24 cellular contexts compared by ENCODE assay signal in genomic region chr19:58509731-58510083, GRCh38. TPM values are rescaled to one million over a fixed set of nuclear protein-coding genes. Genes with fewer than 3 reads are reported as not detected.
DNase-seq lines count a peak whose midpoint lies in the region; ATAC-seq, FAIRE-seq and TF ChIP-seq lines count a peak whose summit lies in the region.
"Had no signal": no experiment of that assay in that cellular context is flagged by ENCODE, and none has a peak within 500 bp of the region (broad histone marks: within the 10 kb centered on the region; RNA-seq: fewer than 3 reads in every experiment).

No MANE protein-coding gene starts in this region.

- TF ChIP-seq POLR2A in K562 (conservative IDR thresholded peaks at IDR 0.05) (no peak), lower leg skin (IDR thresholded peaks at IDR 0.05) (no peak)

- no peak overlapping the region for H2BK12ac ChIP-seq in mesenchymal stem cell (ENCODE audit: low read length in 2 of 2)

- TF ChIP-seq RAD21 in K562 (CRISPR knock-in tag; conservative IDR thresholded peaks at IDR 0.05 in 1 of 2, IDR thresholded peaks at IDR 0.05 in 1 of 2): no peak

- H4K20me1 ChIP-seq in BLaER1 (no peaks in the 10 kb centered on the region), K562 (replicated peaks; ENCODE audit: control insufficient read depth, insufficient read depth, low read length) (no peaks in the 10 kb centered on the region)

- no peak overlapping the region for H2BK120ac ChIP-seq in mesenchymal stem cell (ENCODE audit: low read depth, low read length)

- CTCF ChIA-PET in K562 (lab: Yijun Ruan, JAX; ENCODE audit: low intra/inter-chr PET ratio): no interaction called here

- no peak overlapping the region for H2BK15ac ChIP-seq in mesenchymal stem cell (ENCODE audit: low read depth, poor library complexity, severe bottlenecking)

- BruUV-seq in K562 (replicated peaks; lab: Mats Ljungman, UMichigan): no TSS peak

- H3K18ac ChIP-seq in mesenchymal stem cell (ENCODE audit: low read depth in 1 of 2, low read length in 2 of 2): no peak overlapping the region

- no peak for TF ChIP-seq CTCF in K562 (IDR thresholded peaks at IDR 0.05 in 2 of 3, conservative IDR thresholded peaks at IDR 0.05 in 1 of 3; ENCODE audit: insufficient read depth in 2 of 3, low read depth in 1 of 3, low read length in 3 of 3)
- no peak for TF ChIP-seq CTCF in lower leg skin (IDR thresholded peaks at IDR 0.05)
- TF ChIP-seq CTCF in GM10266 (IDR thresholded peaks at IDR 0.05; ENCODE audit: control insufficient read depth, insufficient read depth, low read depth, missing control alignments): no peak

- no peak overlapping the region for H3K4ac ChIP-seq in mesenchymal stem cell (ENCODE audit: low read depth in 1 of 2, low read length in 2 of 2)

- H3K4me2 ChIP-seq in BLaER1: peak overlapping the region; percentile 61
- H3K4me2 ChIP-seq in K562 (ENCODE audit: insufficient read depth, low read length): peak overlapping the region; percentile 66
- H3K4me2 ChIP-seq in mesenchymal stem cell (ENCODE audit: low read length, poor library complexity, severe bottlenecking): no peak overlapping the region
- H3K4me2 ChIP-seq: KMS-11 had no signal

- peaks cover 5% of the 10 kb centered on the region for H3K79me2 ChIP-seq in K562 (ENCODE audit: control insufficient read depth, insufficient read depth, low read length)

- no peak overlapping the region for H4K91ac ChIP-seq in mesenchymal stem cell (ENCODE audit: low read length)

- H2AFZ ChIP-seq in K562 (ENCODE audit: low read depth, low read length) (peak overlapping the region; percentile 70), mesenchymal stem cell (ENCODE audit: low read depth, low read length) (no peak overlapping the region)

- H3K27ac ChIP-seq in BLaER1 (peak overlapping the region; percentile 1; the same call in 1 of the 2 replicates), K562 (ENCODE audit: extremely low read depth, low read depth, low read length) (peak overlapping the region; percentile 51; the same call in 1 of the 3 replicates), mesenchymal stem cell (ENCODE audit: low read length, poor library complexity, severe bottlenecking) (no peak overlapping the region)
- H3K27ac ChIP-seq: KMS-11, RWPE1 had no signal

- DNase-seq in OCI-M1 (lab: John Stamatoyannopoulos, UW) (peak; percentile 97), K562 (ENCODE audit: extremely low read depth in 1 of 4, low spot score in 3 of 4) (peak; percentile 31 to 75 (median 52)), mesenchymal stem cell (no peak), kidney tubule cell (ENCODE audit: low spot score) (no peak), lower leg skin (ENCODE audit: low spot score in 2 of 2) (no peak), GM10266 (ENCODE audit: extremely low spot score) (no peak)
- DNase-seq: 8988T; Caco-2; CD4-positive, CD25-positive, alpha-beta regulatory T cell; DMS153; GDM1; NCI-H1417; NCI-H187 treated with DMSO at 0.1 percent for 48 hours; NCI-H2227 treated with DMSO at 0.1 percent for 48 hours; NCI-H510A treated with DMSO at 0.1 percent for 48 hours; NCI-H774; PC-3 had no signal

- intact Hi-C loops in K562 (cut with micrococcal nuclease) (loop anchor here (5.0 kb wide), 1 partner anchor 327 kb away; the partner anchor contains the start of gene ZNF274), lower leg skin (cut with DNase I; ENCODE audit: low total_unique reads) (no loop called here)

- peaks cover 7% of the 10 kb centered on the region for H3K9me1 ChIP-seq in K562 (ENCODE audit: control insufficient read depth, insufficient read depth, low read length)

- ATAC-seq in K562 (peak; percentile 3; the same call in 1 of the 3 replicates), GM18870 (IDR thresholded peaks at IDR 0.05; ENCODE audit: unreplicated experiment) (no peak)
- ATAC-seq: PC-3 had no signal

- FAIRE-seq in K562 (lab: Jason Lieb, UNC): peak; percentile 87
- FAIRE-seq: GM12891, GM18507, H1 had no signal

- H3K9me3 ChIP-seq in BLaER1 (peaks cover 31% of the 10 kb centered on the region), K562 (replicated peaks; ENCODE audit: control insufficient read depth, insufficient read depth, low read depth, low read length) (peaks cover 2% of the 10 kb centered on the region; the same call in 1 of the 2 replicates), mesenchymal stem cell (ENCODE audit: control insufficient read depth, low read length) (no peaks in the 10 kb centered on the region)

- in situ Hi-C loops in K562 (cut with MboI): no loop called here

- no peak overlapping the region for H3K23ac ChIP-seq in mesenchymal stem cell (ENCODE audit: low read length in 2 of 2)

- H3K4me1 ChIP-seq in BLaER1 (peaks cover 32% of the 10 kb centered on the region), K562 (replicated peaks in 1 of 2; ENCODE audit: control insufficient read depth in 2 of 2, insufficient read depth in 2 of 2, low read length in 2 of 2) (peaks cover 9 to 42% of the 10 kb centered on the region in 2 experiments; a peak in 4 of 5 replicates), mesenchymal stem cell (ENCODE audit: control insufficient read depth, insufficient read depth, low read depth, low read length) (peaks cover 7% of the 10 kb centered on the region)
- H3K4me1 ChIP-seq: Caco-2 had no signal

- H3K27me3 ChIP-seq in BLaER1 (no peaks in the 10 kb centered on the region), K562 (ENCODE audit: control insufficient read depth in 2 of 2, insufficient read depth in 2 of 2, low read length in 2 of 2) (no peaks in the 10 kb centered on the region), mesenchymal stem cell (ENCODE audit: control insufficient read depth in 1 of 2, insufficient read depth in 1 of 2, low read length in 2 of 2) (no peaks in the 10 kb centered on the region)

- POLR2A ChIA-PET in K562 (lab: Yijun Ruan, JAX): interaction anchor here (2.7 kb wide), 1 partner anchor 10 kb away, joined by 10 read pairs; the partner anchor contains the start of gene ZBTB45

- H4K8ac ChIP-seq in mesenchymal stem cell (ENCODE audit: low read length): peak overlapping the region; percentile 55

- H3K36me3 ChIP-seq in BLaER1 (peaks cover 10% of the 10 kb centered on the region; the same call in 1 of the 2 replicates), K562 (ENCODE audit: control insufficient read depth, insufficient read depth, low read length) (peaks cover 6% of the 10 kb centered on the region; the same call in 2 of the 3 replicates), mesenchymal stem cell (ENCODE audit: control insufficient read depth in 1 of 2, insufficient read depth in 2 of 2, low read depth in 1 of 2, low read length in 2 of 2) (peaks cover 6 to 43% of the 10 kb centered on the region in 2 experiments)

- H3K9ac ChIP-seq in BLaER1 (peak overlapping the region; percentile 22; the same call in 1 of the 2 replicates), K562 (ENCODE audit: insufficient read depth in 1 of 2, low read depth in 2 of 2, low read length in 2 of 2) (peak overlapping the region in 1 of 2 experiments; percentile 1; a peak in 2 of 4 replicates), mesenchymal stem cell (ENCODE audit: low read length) (no peak overlapping the region)
- H3K9ac ChIP-seq: KMS-11 had no signal

- no peak overlapping the region for H2AK5ac ChIP-seq in mesenchymal stem cell (ENCODE audit: low read length, severe bottlenecking)

- no peak overlapping the region for H3K14ac ChIP-seq in mesenchymal stem cell (ENCODE audit: low read length in 2 of 2)

- no peak overlapping the region for H2BK5ac ChIP-seq in mesenchymal stem cell (ENCODE audit: low read depth, low read length, poor library complexity, severe bottlenecking)

- TF ChIP-seq EP300 in K562 (IDR thresholded peaks at IDR 0.05; ENCODE audit: low read length): no peak

- H3K79me1 ChIP-seq in mesenchymal stem cell (replicated peaks; ENCODE audit: low read length, poor library complexity, severe bottlenecking): peaks cover 20% of the 10 kb centered on the region

- WGBS in K562 (ENCODE audit: insufficient coverage, low coverage, missing lambda C conversion rate): 7% methylated on average over 11 of the region's 11 CpGs
- 93% methylated on average over 11 of the region's 11 CpGs for WGBS in mesenchymal stem cell
- WGBS in lower leg skin, 2 donors: 80 to 84% methylated on average over 11 of the region's 11 CpGs

- no peak overlapping the region for H3K4me3 ChIP-seq in BLaER1
- no peak overlapping the region for H3K4me3 ChIP-seq in K562
- no peak overlapping the region for H3K4me3 ChIP-seq in mesenchymal stem cell (ENCODE audit: insufficient read depth in 1 of 2, low read depth in 1 of 2, low read length in 2 of 2)
- no peak overlapping the region for H3K4me3 ChIP-seq in lower leg skin (ENCODE audit: low read depth, poor library complexity, severe bottlenecking)

RNA-seq across cellular contexts. Expression of gene SLC27A5, which starts 2.1 kb away (rescaled TPM):
- 36.1 and 123 TPM in 2 replicates for total RNA-seq in K562 (2011; cell fraction: chromatin; rRNA removed; ENCODE audit: low replicate concordance)
- total RNA-seq in K562 (2011; cell fraction: nucleolus; rRNA removed): 97.2 and 108 TPM in 2 replicates
- total RNA-seq in K562 (2011; cell fraction: nucleoplasm; rRNA removed): 71.8 and 76.0 TPM in 2 replicates
- 101 and 152 TPM in 2 replicates for total RNA-seq in K562 (2014; rRNA removed)
- total RNA-seq in K562 (2014; rRNA removed; fragmentation: Illumina TruSeq; extraction: Trizol): 29.4 and 48.4 TPM in 2 replicates
- total RNA-seq in K562 (2015; rRNA removed; fragmentation: Illumina TruSeq; extraction: Trizol): 42.2 and 45.2 TPM in 2 replicates
- total RNA-seq in K562 (2021): 58.2 and 67.5 TPM in 2 replicates
- polyA plus RNA-seq in K562 (2011; rRNA removed): 64.7 and 86.6 TPM in 2 replicates
- 140 and 167 TPM in 2 replicates for polyA plus RNA-seq in K562 (2011; cell fraction: cytosol; rRNA removed)
- polyA plus RNA-seq in K562 (2011; cell fraction: nucleus; rRNA removed): 86.2 and 95.1 TPM in 2 replicates
- polyA plus RNA-seq in K562 (2012): 59.7 and 101 TPM in 2 replicates
- polyA plus RNA-seq in K562 (2014; fragmentation: Illumina TruSeq; extraction: Trizol): 56.9 and 85.4 TPM in 2 replicates
- 100 to 1,000 TPM; 316 to 318 TPM for polyA plus RNA-seq in K562 (2014; fragmentation: Nextera tagmentation; extraction: Ambion mirVana)
- polyA plus RNA-seq in K562 (2014; rRNA removed): 89.7 and 116 TPM in 2 replicates
- 29.8 and 50.1 TPM in 2 replicates for polyA minus RNA-seq in K562 (2011; rRNA and poly(A)+ RNA removed)
- 24.3 and 35.0 TPM in 2 replicates for polyA minus RNA-seq in K562 (2011; cell fraction: cytosol; rRNA and poly(A)+ RNA removed)
- polyA minus RNA-seq in K562 (2011; cell fraction: nucleus; rRNA and poly(A)+ RNA removed): 31.1 and 32.6 TPM in 2 replicates
- polyA plus RNA-seq in mesenchymal stem cell (2013, experiment 1 of 2): 11.7 TPM
- 12.9 TPM for polyA plus RNA-seq in mesenchymal stem cell (2013, experiment 2 of 2)
- 10 to 100 TPM in 1 of 4 donors, 1 to 10 TPM in 3; 4.8 to 11.7 (median 8.1) TPM for total RNA-seq in lower leg skin

RNA-seq across cellular contexts. Expression of gene ZBTB45, which starts 9.9 kb away (rescaled TPM):
- total RNA-seq in K562 (2011; cell fraction: chromatin; rRNA removed; ENCODE audit: low replicate concordance): 5.0 and 18.1 TPM in 2 replicates
- total RNA-seq in K562 (2011; cell fraction: nucleolus; rRNA removed): 20.8 and 21.2 TPM in 2 replicates
- total RNA-seq in K562 (2011; cell fraction: nucleoplasm; rRNA removed): 9.8 and 10.9 TPM in 2 replicates
- 7.2 and 7.8 TPM in 2 replicates for total RNA-seq in K562 (2014; rRNA removed)
- total RNA-seq in K562 (2014; rRNA removed; fragmentation: Illumina TruSeq; extraction: Trizol): 0.32 and 0.58 TPM in 2 replicates
- 2.2 and 2.7 TPM in 2 replicates for total RNA-seq in K562 (2015; rRNA removed; fragmentation: Illumina TruSeq; extraction: Trizol)
- total RNA-seq in K562 (2021): 14.0 and 16.1 TPM in 2 replicates
- 1.4 and 4.0 TPM in 2 replicates for polyA plus RNA-seq in K562 (2011; rRNA removed)
- polyA plus RNA-seq in K562 (2011; cell fraction: cytosol; rRNA removed): 3.6 and 10.4 TPM in 2 replicates
- 7.2 and 14.2 TPM in 2 replicates for polyA plus RNA-seq in K562 (2011; cell fraction: nucleus; rRNA removed)
- 11.7 TPM in 2 replicates for polyA plus RNA-seq in K562 (2012)
- polyA plus RNA-seq in K562 (2014; fragmentation: Illumina TruSeq; extraction: Trizol): 1.8 and 4.7 TPM in 2 replicates
- polyA plus RNA-seq in K562 (2014; fragmentation: Nextera tagmentation; extraction: Ambion mirVana): under 1 TPM; 0.08 to 0.13 TPM
- polyA plus RNA-seq in K562 (2014; rRNA removed): 5.8 and 6.8 TPM in 2 replicates
- 1.9 and 2.0 TPM in 2 replicates for polyA minus RNA-seq in K562 (2011; rRNA and poly(A)+ RNA removed)
- polyA minus RNA-seq in K562 (2011; cell fraction: cytosol; rRNA and poly(A)+ RNA removed): 5.1 and 6.6 TPM in 2 replicates
- 10.7 and 11.2 TPM in 2 replicates for polyA minus RNA-seq in K562 (2011; cell fraction: nucleus; rRNA and poly(A)+ RNA removed)
- 12.3 TPM for polyA plus RNA-seq in mesenchymal stem cell (2013, experiment 1 of 2)
- polyA plus RNA-seq in mesenchymal stem cell (2013, experiment 2 of 2): 12.7 TPM
- 10 to 100 TPM; 13.3 to 30.5 (median 18.4) TPM for total RNA-seq in lower leg skin

RNA-seq across cellular contexts. Expression of gene ZNF446, which starts 33.6 kb away (rescaled TPM):
- 3.8 and 13.1 TPM in 2 replicates for total RNA-seq in K562 (2011; cell fraction: chromatin; rRNA removed; ENCODE audit: low replicate concordance)
- 12.1 and 13.7 TPM in 2 replicates for total RNA-seq in K562 (2011; cell fraction: nucleolus; rRNA removed)
- total RNA-seq in K562 (2011; cell fraction: nucleoplasm; rRNA removed): 5.5 and 8.0 TPM in 2 replicates
- total RNA-seq in K562 (2014; rRNA removed) (4.2 and 4.8 TPM in 2 replicates), K562 (2014; rRNA removed; fragmentation: Illumina TruSeq; extraction: Trizol) (0.64 and 0.95 TPM in 2 replicates), K562 (2015; rRNA removed; fragmentation: Illumina TruSeq; extraction: Trizol) (2.5 and 3.3 TPM in 2 replicates), K562 (2021) (3.5 and 4.3 TPM in 2 replicates), lower leg skin (10 to 100 TPM; 14.7 to 29.8 (median 22.8) TPM)
- polyA plus RNA-seq in K562 (2011; rRNA removed) (1.2 and 2.7 TPM in 2 replicates), K562 (2014; fragmentation: Illumina TruSeq; extraction: Trizol) (1.2 and 2.4 TPM in 2 replicates), K562 (2014; fragmentation: Nextera tagmentation; extraction: Ambion mirVana) (under 1 TPM; 0.07 to 0.17 TPM), K562 (2014; rRNA removed) (2.6 and 3.9 TPM in 2 replicates)
- polyA plus RNA-seq in K562 (2011; cell fraction: cytosol; rRNA removed): 2.4 and 5.3 TPM in 2 replicates
- 6.9 and 8.9 TPM in 2 replicates for polyA plus RNA-seq in K562 (2011; cell fraction: nucleus; rRNA removed)
- polyA plus RNA-seq in K562 (2012): 5.5 and 10.1 TPM in 2 replicates
- polyA minus RNA-seq in K562 (2011; rRNA and poly(A)+ RNA removed): 1.5 and 1.9 TPM in 2 replicates
- 1.4 and 2.4 TPM in 2 replicates for polyA minus RNA-seq in K562 (2011; cell fraction: cytosol; rRNA and poly(A)+ RNA removed)
- 6.5 and 8.3 TPM in 2 replicates for polyA minus RNA-seq in K562 (2011; cell fraction: nucleus; rRNA and poly(A)+ RNA removed)
- polyA plus RNA-seq in mesenchymal stem cell (2013, experiment 1 of 2): 5.0 TPM
- polyA plus RNA-seq in mesenchymal stem cell (2013, experiment 2 of 2): 5.1 TPM

RNA-seq across cellular contexts. Expression of gene TRIM28, which starts 34.2 kb away (rescaled TPM):
- total RNA-seq in K562 (2011; cell fraction: chromatin; rRNA removed; ENCODE audit: low replicate concordance): 526 and 1,695 TPM in 2 replicates
- total RNA-seq in K562 (2011; cell fraction: nucleolus; rRNA removed): 1,048 and 1,300 TPM in 2 replicates
- total RNA-seq in K562 (2011; cell fraction: nucleoplasm; rRNA removed): 609 and 709 TPM in 2 replicates
- total RNA-seq in K562 (2014; rRNA removed) (779 and 1,386 TPM in 2 replicates), K562 (2014; rRNA removed; fragmentation: Illumina TruSeq; extraction: Trizol) (358 and 467 TPM in 2 replicates), K562 (2015; rRNA removed; fragmentation: Illumina TruSeq; extraction: Trizol) (523 and 570 TPM in 2 replicates), K562 (2021) (752 and 797 TPM in 2 replicates), lower leg skin (100 to 1,000 TPM; 225 to 412 (median 265) TPM)
- polyA plus RNA-seq in K562 (2011; rRNA removed) (434 and 1,024 TPM in 2 replicates), K562 (2014; fragmentation: Illumina TruSeq; extraction: Trizol) (640 and 764 TPM in 2 replicates), K562 (2014; fragmentation: Nextera tagmentation; extraction: Ambion mirVana) (10 to 100 TPM; 12.1 to 29.3 TPM), K562 (2014; rRNA removed) (490 and 541 TPM in 2 replicates)
- 553 and 1,059 TPM in 2 replicates for polyA plus RNA-seq in K562 (2011; cell fraction: cytosol; rRNA removed)
- polyA plus RNA-seq in K562 (2011; cell fraction: nucleus; rRNA removed): 1,513 and 2,015 TPM in 2 replicates
- polyA plus RNA-seq in K562 (2012): 1,261 and 1,407 TPM in 2 replicates
- polyA minus RNA-seq in K562 (2011; rRNA and poly(A)+ RNA removed): 826 and 1,247 TPM in 2 replicates
- polyA minus RNA-seq in K562 (2011; cell fraction: cytosol; rRNA and poly(A)+ RNA removed): 1,076 and 1,289 TPM in 2 replicates
- polyA minus RNA-seq in K562 (2011; cell fraction: nucleus; rRNA and poly(A)+ RNA removed): 406 and 505 TPM in 2 replicates
- 229 TPM for polyA plus RNA-seq in mesenchymal stem cell (2013, experiment 1 of 2)
- polyA plus RNA-seq in mesenchymal stem cell (2013, experiment 2 of 2): 226 TPM

RNA-seq across cellular contexts. Expression of gene ZNF324, which starts 42.8 kb away (rescaled TPM):
- total RNA-seq in K562 (2011; cell fraction: chromatin; rRNA removed; ENCODE audit: low replicate concordance): 12.1 and 40.1 TPM in 2 replicates
- 42.5 and 54.9 TPM in 2 replicates for total RNA-seq in K562 (2011; cell fraction: nucleolus; rRNA removed)
- 15.9 and 21.7 TPM in 2 replicates for total RNA-seq in K562 (2011; cell fraction: nucleoplasm; rRNA removed)
- 15.4 and 15.8 TPM in 2 replicates for total RNA-seq in K562 (2014; rRNA removed)
- 3.0 and 3.5 TPM in 2 replicates for total RNA-seq in K562 (2014; rRNA removed; fragmentation: Illumina TruSeq; extraction: Trizol)
- 9.6 and 11.0 TPM in 2 replicates for total RNA-seq in K562 (2015; rRNA removed; fragmentation: Illumina TruSeq; extraction: Trizol)
- total RNA-seq in K562 (2021): 14.0 and 16.4 TPM in 2 replicates
- polyA plus RNA-seq in K562 (2011; rRNA removed): 4.5 and 5.3 TPM in 2 replicates
- polyA plus RNA-seq in K562 (2011; cell fraction: cytosol; rRNA removed): 6.1 and 18.5 TPM in 2 replicates
- 8.6 and 17.6 TPM in 2 replicates for polyA plus RNA-seq in K562 (2011; cell fraction: nucleus; rRNA removed)
- polyA plus RNA-seq in K562 (2012): 6.9 and 7.9 TPM in 2 replicates
- 4.1 and 6.9 TPM in 2 replicates for polyA plus RNA-seq in K562 (2014; fragmentation: Illumina TruSeq; extraction: Trizol)
- 1 to 10 TPM in 1 of 2 experiments, under 1 TPM in 1; 0.92 to 1.2 TPM for polyA plus RNA-seq in K562 (2014; fragmentation: Nextera tagmentation; extraction: Ambion mirVana)
- 7.5 and 8.3 TPM in 2 replicates for polyA plus RNA-seq in K562 (2014; rRNA removed)
- polyA minus RNA-seq in K562 (2011; rRNA and poly(A)+ RNA removed): 7.5 and 12.5 TPM in 2 replicates
- 9.4 and 10.3 TPM in 2 replicates for polyA minus RNA-seq in K562 (2011; cell fraction: cytosol; rRNA and poly(A)+ RNA removed)
- polyA minus RNA-seq in K562 (2011; cell fraction: nucleus; rRNA and poly(A)+ RNA removed): 31.7 and 40.8 TPM in 2 replicates
- 4.1 TPM for polyA plus RNA-seq in mesenchymal stem cell (2013, experiment 1 of 2)
- polyA plus RNA-seq in mesenchymal stem cell (2013, experiment 2 of 2): 3.8 TPM
- total RNA-seq in lower leg skin: 10 to 100 TPM; 23.3 to 32.0 (median 29.4) TPM

Comparison
In these comparisons a context has a peak if more than half of its experiments do, and no peak if none do; other contexts are left out.
1. DNase-seq: peak in OCI-M1 (single experiment) and K562 (4 of 4); none in mesenchymal stem cell (single experiment), kidney tubule cell (single experiment), lower leg skin (0 of 2) and GM10266 (single experiment).